ENCODE assay signal across 1 cellular context in genomic region chr11:86099727-86100320, GRCh38.
TF ChIP-seq lines count a peak whose summit lies in the region.

No MANE protein-coding gene starts in this region.

TF ChIP-seq in GM12878, 131 proteins besides CTCF, POLR2A, EP300 and RAD21 (continued from another document):
- no peak for TF ChIP-seq HSF1 (IDR thresholded peaks at IDR 0.05; ENCODE audit: low read depth, low read length)
TF ChIP-seq in GM12878: peak in this region for 1.
